28 cellular contexts compared by ENCODE assay signal in the genomic region with DNA sequence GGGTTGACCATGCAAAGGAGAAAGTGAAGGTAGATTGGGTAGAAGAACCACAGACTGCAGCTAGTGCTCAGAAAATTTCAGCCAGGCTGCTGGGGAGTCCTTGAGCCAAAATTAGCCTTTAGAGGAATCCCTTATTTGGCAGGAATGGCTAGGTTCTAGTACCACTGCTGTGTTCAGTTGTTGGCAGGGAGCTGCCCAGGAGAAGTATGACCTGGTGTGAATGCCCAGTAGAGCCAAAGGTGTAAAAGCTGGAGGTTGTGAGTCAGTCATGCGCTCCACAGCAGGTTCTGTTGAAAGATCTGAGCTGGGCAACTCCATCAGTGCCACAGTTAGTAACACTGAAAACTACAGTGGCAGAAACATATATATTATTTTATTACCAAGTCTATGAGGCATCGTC. TPM values are rescaled to one million over a fixed set of nuclear protein-coding genes. Genes with fewer than 3 reads are reported as not detected.
"Had no signal": no experiment of that assay in that cellular context is flagged by ENCODE, and none has a peak within 500 bp of the region (broad histone marks: within the 10 kb centered on the region; RNA-seq: fewer than 3 reads in every experiment).

No MANE protein-coding gene starts in this region.

- H3K36me3 ChIP-seq: gastroesophageal sphincter, neural progenitor cell, uterus had no signal

- H3K27me3 ChIP-seq: dorsolateral prefrontal cortex, gastroesophageal sphincter, neural progenitor cell, testis, uterus had no signal

- ATAC-seq: activated T-cell treated with anti-CD3 and anti-CD28 coated beads, Interleukin-2, amount 50 U/mL, for 4 hours; activated T-helper 17 cell treated with anti-CD3 and anti-CD28 coated beads, Interleukin-2, amount 50 U/mL, for 72 hours; gastroesophageal sphincter; natural killer cell; sciatic nerve; stimulated activated naive CD8-positive, alpha-beta T cell treated with anti-CD3 and anti-CD28 coated beads, Interleukin-15, Interleukin-2, amounts not matched to agents 100 U/mL and 50 U/mL, for 24 hours; T-helper 17 cell had no signal

- H3K4me3 ChIP-seq: coronary artery, dorsolateral prefrontal cortex, gastroesophageal sphincter, neural progenitor cell, skin epidermis, testis, uterus had no signal

- H3K9me3 ChIP-seq: gastroesophageal sphincter, testis, uterus had no signal

- H3K27ac ChIP-seq: coronary artery, dorsolateral prefrontal cortex, gastroesophageal sphincter, neural progenitor cell, parathyroid adenoma, skin epidermis, testis, uterus had no signal

- H3K4me1 ChIP-seq: gastroesophageal sphincter, neural progenitor cell, parathyroid adenoma, testis, uterus had no signal

- DNase-seq: activated CD4-positive, alpha-beta memory T cell treated with anti-CD3 and anti-CD28 coated beads, Interleukin-2, amount 10 ng/mL, durations not matched to agents 7 days and 5 days; activated CD4-positive, alpha-beta T cell treated with anti-CD3 and anti-CD28 coated beads, Interleukin-2, amount 10 ng/mL, durations not matched to agents 24 days and 14 days; activated CD4-positive, CD25-positive, alpha-beta regulatory T cell treated with anti-CD3 and anti-CD28 coated beads, Interleukin-2, amount 50 U/mL, for 72 hours; activated gamma-delta T cell treated with Interleukin-2 at 50 U/mL for 16 hours; activated naive CD4-positive, alpha-beta T cell treated with anti-CD3 and anti-CD28 coated beads, Interleukin-2, amount 50 U/mL, for 16 hours; activated T-cell treated with anti-CD3 and anti-CD28 coated beads, Interleukin-2, amount 50 U/mL, for 4 hours; amniotic stem cell; cerebellar nuclear complex; effector memory CD4-positive, alpha-beta T cell; erythroblast; immature natural killer cell; natural killer cell; occipital lobe; stimulated activated CD4-positive, alpha-beta T cell treated with anti-CD3 and anti-CD28 coated beads, Interleukin-12 subunit alpha, Interleukin-12 subunit beta, amount 100 ng/mL, for 4 hours; stimulated activated CD4-positive, alpha-beta T cell treated with anti-CD3 and anti-CD28 coated beads, Interleukin-4, amount 100 ng/mL, for 1 hour; stimulated activated naive CD8-positive, alpha-beta T cell treated with anti-CD3 and anti-CD28 coated beads, Interleukin-15, Interleukin-2, amounts not matched to agents 100 U/mL and 50 U/mL, for 24 hours; T-helper 17 cell; testis; uterus had no signal

RNA-seq across cellular contexts. Expression of gene TBR1, which starts 36.4 kb away (rescaled TPM):
- total RNA-seq: activated CD4-positive, alpha-beta memory T cell treated with anti-CD3 and anti-CD28 coated beads, Interleukin-2, amount 10 ng/mL, durations not matched to agents 7 days and 5 days; activated T-cell treated with anti-CD3 and anti-CD28 coated beads, Interleukin-2, amount 50 U/mL, for 4 hours; gastroesophageal sphincter; natural killer cell; sciatic nerve; T-helper 17 cell; uterus had no signal
- polyA plus RNA-seq: immature natural killer cell, liver had no signal
